In the genomic region with DNA sequence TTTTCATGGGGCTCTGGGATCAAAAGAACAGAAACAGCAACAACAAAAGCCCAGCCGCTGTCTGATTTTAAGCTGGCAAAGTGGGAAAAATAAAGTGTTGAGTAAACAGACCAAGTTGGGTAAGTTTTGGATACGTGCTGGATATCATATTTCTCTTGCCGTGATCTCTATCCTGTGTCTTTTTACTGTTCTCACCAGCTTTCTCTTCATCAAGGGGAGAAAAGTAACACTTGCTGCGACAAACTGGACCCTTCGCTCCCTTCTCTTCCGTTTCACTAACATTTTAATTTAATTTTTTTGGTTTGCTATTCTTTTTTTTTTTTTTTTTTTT, we compare ENCODE assay signal across 8 cellular contexts. TPM values are rescaled to one million over a fixed set of nuclear protein-coding genes. Genes with fewer than 3 reads are reported as not detected.
DNase-seq lines count a peak whose midpoint lies in the region; ATAC-seq, FAIRE-seq and TF ChIP-seq lines count a peak whose summit lies in the region.

No MANE protein-coding gene starts in this region.

- peaks cover 21% of the 10 kb centered on the region for H3K4me1 ChIP-seq in GM12878 (ENCODE audit: control insufficient read depth, insufficient read depth, low read length)
- H3K4me1 ChIP-seq in liver (ENCODE audit: control insufficient read depth in 4 of 4, insufficient read depth in 4 of 4, low read length in 3 of 4), result peaks cover 0 to 14% (median 5%) of the 10 kb centered on the region in 4 donors
- peaks cover 0 to 7% (median 3%) of the 10 kb centered on the region in 4 donors for H3K4me1 ChIP-seq in upper lobe of left lung

- H4K20me1 ChIP-seq in GM12878 (ENCODE audit: control insufficient read depth, insufficient read depth), result no peaks in the 10 kb centered on the region

- CTCF ChIA-PET in GM12878 (lab: Yijun Ruan, JAX), result interaction anchor here (0.5 to 1.2 kb wide), 6 partner anchors 25 to 183 kb away, joined by 3 to 5 read pairs (median 4); a partner anchor contains a TSS

- H3K36me3 ChIP-seq in GM12878 (ENCODE audit: control insufficient read depth in 2 of 2, insufficient read depth in 2 of 2, low read length in 1 of 2), result no peaks in the 10 kb centered on the region
- no peaks in the 10 kb centered on the region for H3K36me3 ChIP-seq in liver (ENCODE audit: control insufficient read depth in 4 of 4, insufficient read depth in 3 of 4, low read depth in 1 of 4, low read length in 3 of 4)
- no peaks in the 10 kb centered on the region for H3K36me3 ChIP-seq in upper lobe of left lung

- no peak for DNase-seq in activated T-cell treated with anti-CD3 and anti-CD28 coated beads, Interleukin-2, amount 50 U/mL, for 24 hours
- no peak for DNase-seq in activated T-cell treated with anti-CD3 and anti-CD28 coated beads for 4 hours
- no peak for DNase-seq in GM12878 (ENCODE audit: low read depth, low spot score)
- DNase-seq in upper lobe of left lung, result no peak
- DNase-seq in RCC 7860 (ENCODE audit: low spot score), result no peak
- no peak for DNase-seq in mesenteric fat pad (ENCODE audit: low spot score)
- DNase-seq in activated CD8-positive, alpha-beta memory T cell treated with anti-CD3 and anti-CD28 coated beads, Interleukin-2, amount 50 U/mL, for 48 hours, result no peak

- FAIRE-seq in GM12878 (lab: Jason Lieb, UNC), result peak; percentile 47
- FAIRE-seq in RCC 7860 (lab: Jason Lieb, UNC), result no peak

- SMC1A ChIA-PET in GM12878 (lab: Charles Lee; ENCODE audit: uncharacterized antibody, unreplicated experiment), result interaction anchor here (0.6 to 1.4 kb wide), 10 partner anchors 12 to 268 kb away, joined by 3 to 8 read pairs (median 4); no protein-coding TSS in a partner anchor

- H3K9ac ChIP-seq in GM12878 (ENCODE audit: control insufficient read depth, insufficient read depth, low read length) (peak overlapping the region; percentile 63), liver (ENCODE audit: low read depth in 1 of 2, low read length in 2 of 2) (peak overlapping the region; percentile 24 to 82)

- H3K36me3 Mint-ChIP-seq in activated T-cell treated with anti-CD3 and anti-CD28 coated beads, Interleukin-2, amount 50 U/mL, for 24 hours (ENCODE audit: low read depth), result no peaks in the 10 kb centered on the region

- peak overlapping the region; percentile 92 for H2AFZ ChIP-seq in GM12878 (ENCODE audit: control insufficient read depth, low read depth, low read length)

- no peaks in the 10 kb centered on the region for H3K27me3 ChIP-seq in GM12878 (replicated peaks in 1 of 2; ENCODE audit: control insufficient read depth in 2 of 2, insufficient read depth in 2 of 2, low read length in 1 of 2)
- no peaks in the 10 kb centered on the region for H3K27me3 ChIP-seq in liver (ENCODE audit: control insufficient read depth in 4 of 4, insufficient read depth in 4 of 4, low read length in 3 of 4)
- H3K27me3 ChIP-seq in upper lobe of left lung, result no peaks in the 10 kb centered on the region

- peaks cover 31% of the 10 kb centered on the region for H3K27me3 Mint-ChIP-seq in activated T-cell treated with anti-CD3 and anti-CD28 coated beads, Interleukin-2, amount 50 U/mL, for 24 hours

- H3K27ac ChIP-seq in GM12878 (ENCODE audit: control insufficient read depth, insufficient read depth) (peak overlapping the region; percentile 54), liver (ENCODE audit: low read depth in 1 of 2, low read length in 2 of 2) (peak overlapping the region; percentile 74 to 85), upper lobe of left lung (peak overlapping the region; percentile 75 to 87 (median 82))

- TF ChIP-seq POLR2A in GM12878 (IDR thresholded peaks at IDR 0.05; ENCODE audit: low read depth, low read length) (no peak), upper lobe of left lung (IDR thresholded peaks at IDR 0.05) (no peak)

- H3K9me3 Mint-ChIP-seq in activated T-cell treated with anti-CD3 and anti-CD28 coated beads, Interleukin-2, amount 50 U/mL, for 24 hours, result no peaks in the 10 kb centered on the region

- ATAC-seq in GM12878 (peak; percentile 5; the same call in 1 of the 3 replicates), upper lobe of left lung (ENCODE audit: low FRiP score in 2 of 2) (peak in 1 of 2 donors; percentile 15)

- intact Hi-C loops in GM12878 (cut with micrococcal nuclease; ENCODE audit: unreplicated experiment), result no loop called here

- no peaks in the 10 kb centered on the region; the same call in 2 of the 3 replicates for H3K9me3 ChIP-seq in GM12878 (replicated peaks; ENCODE audit: control insufficient read depth, insufficient read depth, low read length)
- H3K9me3 ChIP-seq in liver (ENCODE audit: control insufficient read depth in 4 of 4, low read length in 3 of 4), result no peaks in the 10 kb centered on the region
- no peaks in the 10 kb centered on the region for H3K9me3 ChIP-seq in upper lobe of left lung

- TF ChIP-seq RAD21 in GM12878 (IDR thresholded peaks at IDR 0.05; ENCODE audit: insufficient read depth, low read depth, low read length), result no peak
- TF ChIP-seq RAD21 in liver (IDR thresholded peaks at IDR 0.05), result no peak

- in situ Hi-C loops in GM12878 (cut with MboI), result no loop called here

- BruUV-seq in GM12878 (replicated peaks; lab: Mats Ljungman, UMichigan), result no TSS peak

- H3K4me1 Mint-ChIP-seq in activated T-cell treated with anti-CD3 and anti-CD28 coated beads, Interleukin-2, amount 50 U/mL, for 24 hours (ENCODE audit: low read depth), result peaks cover 16% of the 10 kb centered on the region

- peak overlapping the region; percentile 82 for H3K4me3 Mint-ChIP-seq in activated T-cell treated with anti-CD3 and anti-CD28 coated beads, Interleukin-2, amount 50 U/mL, for 24 hours

- no peak for TF ChIP-seq EP300 in GM12878 (IDR thresholded peaks at IDR 0.05; ENCODE audit: borderline replicate concordance in 1 of 2, control insufficient read depth in 1 of 2, low read depth in 2 of 2, low read length in 2 of 2)
- TF ChIP-seq EP300 in upper lobe of left lung (IDR thresholded peaks at IDR 0.05), result no peak

- peak overlapping the region; percentile 94 for H3K4me2 ChIP-seq in GM12878 (ENCODE audit: control insufficient read depth, insufficient read depth)

- peak overlapping the region; percentile 62 for H3K27ac Mint-ChIP-seq in activated T-cell treated with anti-CD3 and anti-CD28 coated beads, Interleukin-2, amount 50 U/mL, for 24 hours

- WGBS in GM12878 (ENCODE audit: insufficient coverage, insufficient replicate concordance, low lambda C conversion rate, missing lambda C conversion rate), result 33% methylated on average over 6 of the region's 6 CpGs
- 3% methylated on average over 6 of the region's 6 CpGs for WGBS in liver
- 0 to 3% methylated on average over 6 of the region's 6 CpGs for whole genome bisulfite sequencing in upper lobe of left lung, 2 donors

- POLR2A ChIA-PET in GM12878 (lab: Charles Lee), result interaction anchor here (0.6 to 1.8 kb wide), 11 partner anchors 11 to 1194 kb away, joined by 3 to 5 read pairs (median 3); a partner anchor contains a TSS

- H3K79me2 ChIP-seq in GM12878 (ENCODE audit: control insufficient read depth, insufficient read depth, low read length), result no peaks in the 10 kb centered on the region; the same call in 1 of the 2 replicates

- H3K4me3 ChIP-seq in GM12878 (peak overlapping the region; percentile 85), liver (ENCODE audit: low read depth in 1 of 3, low read length in 3 of 3) (peak overlapping the region; percentile 70 to 74 (median 72)), upper lobe of left lung (peak overlapping the region; percentile 7 to 60 (median 55))

- TF ChIP-seq CTCF in GM12878 (IDR thresholded peaks at IDR 0.05 in 2 of 3, conservative IDR thresholded peaks at IDR 0.05 in 1 of 3; ENCODE audit: control insufficient read depth in 2 of 3, extremely low read depth in 1 of 3, insufficient read depth in 1 of 3, low read depth in 3 of 3, low read length in 3 of 3) (no peak), liver (IDR thresholded peaks at IDR 0.05; ENCODE audit: low read depth, low read length, missing input control) (no peak), upper lobe of left lung (IDR thresholded peaks at IDR 0.05) (no peak)

- RAD21 ChIA-PET in GM12878 (lab: Charles Lee; ENCODE audit: unreplicated experiment), result interaction anchor here (0.5 to 2.0 kb wide), 10 partner anchors 10 to 661 kb away, joined by 3 to 23 read pairs (median 3); no protein-coding TSS in a partner anchor

TF ChIP-seq in GM12878, 131 proteins besides CTCF, POLR2A, EP300 and RAD21 (continues in another document):
- TF ChIP-seq SMAD5 (IDR thresholded peaks at IDR 0.05; ENCODE audit: low read depth), result no peak
- 0 out of 2 replicates have a peak, but pooled peaks have one; percentile 14 for TF ChIP-seq NBN (IDR thresholded peaks at IDR 0.05)
- no peak for TF ChIP-seq STAT3 (IDR thresholded peaks at IDR 0.05; ENCODE audit: low read depth, low read length)

TF ChIP-seq in liver, 16 proteins besides CTCF, POLR2A, EP300 and RAD21:
- TF ChIP-seq HNF4A (conservative IDR thresholded peaks at IDR 0.05), result peak; percentile 1 to 2
- TF ChIP-seq TAF1 (conservative IDR thresholded peaks at IDR 0.05), result peak; percentile 34
- TF ChIP-seq YY1 (IDR thresholded peaks at IDR 0.05), result no peak

RNA-seq across cellular contexts. Expression of a gene that starts 0.4 kb away (rescaled TPM):
- 3.2 and 5.2 TPM in 2 replicates for total RNA-seq in GM12878 (2013; cell fraction: nucleolus; rRNA removed)
- total RNA-seq in GM12878 (2014; rRNA removed) (0.34 and 1.0 TPM in 2 replicates), GM12878 (2014; rRNA removed; fragmentation: Illumina TruSeq; extraction: Trizol) (0.72 and 0.78 TPM in 2 replicates), GM12878 (2021) (0.90 and 1.0 TPM in 2 replicates), liver (10 to 100 TPM in 1 of 2 donors, 1 to 10 TPM in 1; 7.1 to 36.0 TPM), upper lobe of left lung (10 to 100 TPM in 1 of 6 donors, 1 to 10 TPM in 5; 1.7 to 17.4 (median 5.0) TPM), mesenteric fat pad (32.0 TPM)
- polyA plus RNA-seq in GM12878 (2011; ENCODE audit: low read depth), result 8.7 TPM
- polyA plus RNA-seq in GM12878 (2011; rRNA removed) (5.3 and 10.0 TPM in 2 replicates), GM12878 (2014; fragmentation: Illumina TruSeq; extraction: Trizol) (0.62 and 0.95 TPM in 2 replicates), GM12878 (2014; fragmentation: Nextera tagmentation; extraction: Ambion mirVana) (1 to 10 TPM; 2.5 to 3.0 TPM), GM12878 (2014; rRNA removed) (0.66 and 0.96 TPM in 2 replicates), GM12878 (2016; fragmentation: Nextera tagmentation; extraction: Ambion mirVana) (under 1 TPM; 0.60 to 0.77 TPM), liver (10 to 100 TPM; 54.3 to 65.8 TPM)
- 1.7 and 2.9 TPM in 2 replicates for polyA plus RNA-seq in GM12878 (2011; cell fraction: cytosol; rRNA removed)
- 1.1 and 1.9 TPM in 2 replicates for polyA plus RNA-seq in GM12878 (2011; cell fraction: nucleus; rRNA removed)
- polyA plus RNA-seq in GM12878 (2012), result 8.8 and 10.4 TPM in 2 replicates
- 3.5 and 4.6 TPM in 2 replicates for polyA minus RNA-seq in GM12878 (2011; rRNA and poly(A)+ RNA removed)
- 1.1 TPM in 1 of 2 replicates, not detected in the other for polyA minus RNA-seq in GM12878 (2011; cell fraction: cytosol; rRNA and poly(A)+ RNA removed)
- polyA minus RNA-seq in GM12878 (2011; cell fraction: nucleus; rRNA and poly(A)+ RNA removed), result 0.36 and 0.96 TPM in 2 replicates
